In the genomic region with DNA sequence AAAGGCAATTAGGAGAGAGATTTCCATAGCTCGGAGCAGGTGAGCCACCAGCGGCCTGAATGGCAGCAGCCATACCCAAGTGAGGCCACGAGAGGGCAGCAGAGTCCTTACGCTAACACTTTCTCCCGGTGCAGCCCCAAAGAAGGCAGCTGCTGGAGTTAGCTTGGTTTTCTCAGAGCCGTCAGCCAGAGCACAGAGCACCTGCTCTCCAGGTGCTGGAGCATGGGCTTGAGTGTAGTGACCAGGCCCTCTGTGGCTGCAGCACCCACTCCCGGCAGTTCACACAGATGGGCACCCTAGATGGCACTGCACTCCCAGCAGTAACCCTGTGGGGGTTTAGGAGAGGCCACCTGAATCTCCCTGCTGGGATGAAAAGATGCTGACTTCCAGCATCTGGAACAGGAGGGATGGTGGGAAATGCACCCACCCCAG, we compare ENCODE assay signal across 8 cellular contexts. TPM values are rescaled to one million over a fixed set of nuclear protein-coding genes. Genes with fewer than 3 reads are reported as not detected.
DNase-seq lines count a peak whose midpoint lies in the region; ATAC-seq and TF ChIP-seq lines count a peak whose summit lies in the region.

No MANE protein-coding gene starts in this region.

- no peak for TF ChIP-seq POLR2A in lower leg skin (IDR thresholded peaks at IDR 0.05)

- 7% methylated on average over 7 of the region's 7 CpGs for WGBS in lower leg skin, 2 donors

- H3K4me3 ChIP-seq in lower leg skin (ENCODE audit: low read depth, poor library complexity, severe bottlenecking): no peak overlapping the region

- ATAC-seq in HG03521 (IDR thresholded peaks at IDR 0.05; ENCODE audit: unreplicated experiment): peak; percentile 82

- peak; percentile 89 for DNase-seq in SIG-M5 treated with dmso at 0.1 percent for 504 hours (lab: John Stamatoyannopoulos, UW; ENCODE audit: unreplicated experiment)
- no peak for DNase-seq in SIG-M5 (lab: John Stamatoyannopoulos, UW)
- DNase-seq in NCI-H748 (lab: John Stamatoyannopoulos, UW; ENCODE audit: unreplicated experiment): peak; percentile 72
- DNase-seq in activated CD4-positive, alpha-beta T cell treated with anti-CD3 and anti-CD28 coated beads, Interleukin-2, amount 50 U/mL, for 24 hours (ENCODE audit: low read depth in 1 of 2, low spot score in 1 of 2): peak; percentile 72 to 73
- peak; percentile 58 to 77 for DNase-seq in dermis microvascular lymphatic vessel endothelial cell (ENCODE audit: low read depth in 2 of 2)
- peak; percentile 83 to 97 for DNase-seq in lower leg skin (ENCODE audit: low spot score in 2 of 2)
- peak; percentile 71 to 76 (median 75) for DNase-seq in stimulated activated CD4-positive, alpha-beta T cell treated with anti-CD3 and anti-CD28 coated beads, TNF-alpha, amount 100 ng/mL, for 48 hours (ENCODE audit: low read depth in 3 of 3)

- peak in 2 of 3 donors; percentile 2 to 93 for TF ChIP-seq CTCF in lower leg skin (IDR thresholded peaks at IDR 0.05)

- intact Hi-C loops in lower leg skin (cut with DNase I; ENCODE audit: low total_unique reads): no loop called here

RNA-seq across cellular contexts. Expression of a gene that starts 45.8 kb away (rescaled TPM):
- 0.38 and 0.77 TPM in 2 replicates for total RNA-seq in dermis microvascular lymphatic vessel endothelial cell
- 1 to 10 TPM; 2.2 to 4.2 (median 3.5) TPM for total RNA-seq in lower leg skin

RNA-seq across cellular contexts. Expression of a gene that starts 48.0 kb away (rescaled TPM):
- 3.1 and 3.5 TPM in 2 replicates for total RNA-seq in dermis microvascular lymphatic vessel endothelial cell
- 10 to 100 TPM; 31.9 to 39.2 (median 32.3) TPM for total RNA-seq in lower leg skin
